ENCODE assay signal across 8 cellular contexts in the genomic region with DNA sequence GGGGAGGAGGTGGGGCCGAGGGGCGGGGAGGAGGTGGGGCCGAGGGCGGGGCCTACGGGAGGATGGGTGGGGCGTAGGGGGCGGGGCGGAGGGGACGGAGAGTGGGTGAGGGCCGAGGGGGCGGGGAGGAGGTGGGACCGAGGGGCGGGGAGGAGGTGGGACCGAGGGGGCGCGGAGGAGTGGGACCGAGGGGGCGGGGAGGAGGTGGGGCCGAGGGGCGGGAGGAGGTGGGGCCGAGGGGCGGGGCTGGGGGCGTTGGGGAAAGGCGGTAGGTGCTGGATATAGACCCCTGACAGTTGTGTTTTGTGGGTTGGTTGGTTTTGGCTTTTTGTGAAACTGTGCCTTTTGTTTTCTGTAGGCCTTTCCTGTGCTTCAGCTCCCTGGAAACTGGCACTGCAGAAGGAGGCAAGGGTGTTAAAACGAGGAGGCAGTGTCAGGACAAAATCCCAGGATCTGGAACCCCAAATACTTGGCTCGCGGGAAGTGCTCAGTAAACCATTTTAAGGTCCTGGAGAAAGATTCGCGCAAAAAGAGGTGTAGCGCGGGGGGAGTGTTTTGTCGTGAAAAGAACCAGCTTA. TPM values are rescaled to one million over a fixed set of nuclear protein-coding genes. Genes with fewer than 3 reads are reported as not detected.
DNase-seq lines count a peak whose midpoint lies in the region; ATAC-seq and TF ChIP-seq lines count a peak whose summit lies in the region.

No MANE protein-coding gene starts in this region.

- in situ Hi-C loops in astrocyte of the cerebellum (cut with HindIII; ENCODE audit: low sequenced_read_pairs) = no loop called here

- no peak overlapping the region for H3K9ac ChIP-seq in skeletal muscle satellite cell (ENCODE audit: low read depth, low read length)

- H3K4me2 ChIP-seq in skeletal muscle satellite cell (ENCODE audit: low read length) = peak overlapping the region; percentile 60

- no peaks in the 10 kb centered on the region for H3K9me3 ChIP-seq in iPS-18c (ENCODE audit: control insufficient read depth, insufficient read depth, low read length)
- no peaks in the 10 kb centered on the region for H3K9me3 ChIP-seq in skeletal muscle satellite cell (replicated peaks; ENCODE audit: low read length)

- DNase-seq in AG04449 (ENCODE audit: low read depth, low spot score) (no peak), HFF-Myc (ENCODE audit: extremely low read depth, low read depth) (no peak), astrocyte of the cerebellum (ENCODE audit: low read depth) (peak; percentile 24)

- ATAC-seq in SK-N-SH treated with all-trans-retinoic acid at 6 μM for 48 hours = peak; percentile 38
- ATAC-seq in HG03565 (IDR thresholded peaks at IDR 0.05; ENCODE audit: unreplicated experiment) = no peak
- ATAC-seq in HG02840 (IDR thresholded peaks at IDR 0.05; ENCODE audit: low FRiP score, unreplicated experiment) = no peak

- POLR2A ChIA-PET in AG04449 (lab: Yijun Ruan, JAX) = interaction anchor here (1.2 kb wide), 1 partner anchor 10 kb away, joined by 3 read pairs; no protein-coding TSS in a partner anchor

- CTCF ChIA-PET in AG04449 (lab: Yijun Ruan, JAX) = interaction anchor here (1.6 kb wide), 1 partner anchor 10 kb away, joined by 6 read pairs; the partner anchor contains the start of gene SLC9A6

- peak overlapping the region; percentile 49 for H3K4me3 ChIP-seq in AG04449 (ENCODE audit: low read depth, low read length)
- H3K4me3 ChIP-seq in HFF-Myc (replicated peaks; ENCODE audit: low read depth, low read length) = peak overlapping the region; percentile 22
- H3K4me3 ChIP-seq in astrocyte of the cerebellum (ENCODE audit: low read depth, low read length) = peak overlapping the region; percentile 33
- peak overlapping the region; percentile 41; the same call in 1 of the 2 replicates for H3K4me3 ChIP-seq in iPS-18c (ENCODE audit: insufficient read depth, low read depth, low read length)
- H3K4me3 ChIP-seq in skeletal muscle satellite cell (ENCODE audit: low read length) = peak overlapping the region; percentile 63

- peaks cover 12% of the 10 kb centered on the region for H3K4me1 ChIP-seq in skeletal muscle satellite cell (ENCODE audit: control insufficient read depth, insufficient read depth, low read length)

- no peaks in the 10 kb centered on the region for H3K27me3 ChIP-seq in skeletal muscle satellite cell (ENCODE audit: control insufficient read depth, insufficient read depth, low read length)

- no peaks in the 10 kb centered on the region for H3K36me3 ChIP-seq in skeletal muscle satellite cell (ENCODE audit: insufficient read depth, low read length)

- TF ChIP-seq CTCF in AG04449 (IDR thresholded peaks at IDR 0.05; ENCODE audit: insufficient read depth, low read length, missing control alignments) (no peak), HFF-Myc (IDR thresholded peaks at IDR 0.05; ENCODE audit: low read depth, low read length, missing control alignments) (no peak), astrocyte of the cerebellum (IDR thresholded peaks at IDR 0.05; ENCODE audit: low read depth, low read length, missing control alignments) (no peak)

TF ChIP-seq in SK-N-SH treated with all-trans-retinoic acid at 6 μM for 48 hours, 23 proteins besides CTCF, POLR2A, EP300 and RAD21:
- no peak for TF ChIP-seq ZNF70 (CRISPR knock-in tag; IDR thresholded peaks at IDR 0.05)
- TF ChIP-seq, protein P1, sequence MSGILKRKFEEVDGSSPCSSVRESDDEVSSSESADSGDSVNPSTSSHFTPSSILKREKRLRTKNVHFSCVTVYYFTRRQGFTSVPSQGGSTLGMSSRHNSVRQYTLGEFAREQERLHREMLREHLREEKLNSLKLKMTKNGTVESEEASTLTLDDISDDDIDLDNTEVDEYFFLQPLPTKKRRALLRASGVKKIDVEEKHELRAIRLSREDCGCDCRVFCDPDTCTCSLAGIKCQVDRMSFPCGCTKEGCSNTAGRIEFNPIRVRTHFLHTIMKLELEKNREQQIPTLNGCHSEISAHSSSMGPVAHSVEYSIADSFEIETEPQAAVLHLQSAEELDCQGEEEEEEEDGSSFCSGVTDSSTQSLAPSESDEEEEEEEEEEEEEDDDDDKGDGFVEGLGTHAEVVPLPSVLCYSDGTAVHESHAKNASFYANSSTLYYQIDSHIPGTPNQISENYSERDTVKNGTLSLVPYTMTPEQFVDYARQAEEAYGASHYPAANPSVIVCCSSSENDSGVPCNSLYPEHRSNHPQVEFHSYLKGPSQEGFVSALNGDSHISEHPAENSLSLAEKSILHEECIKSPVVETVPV (CRISPR knock-in tag; IDR thresholded peaks at IDR 0.05) = no peak

RNA-seq across cellular contexts. Expression of gene MMGT1, which starts 0.6 kb away (rescaled TPM):
- total RNA-seq in skeletal muscle satellite cell (2012; rRNA removed) = 20.5 and 22.1 TPM in 2 replicates

RNA-seq across cellular contexts. Expression of gene SLC9A6, which starts 10.9 kb away (rescaled TPM):
- 16.0 and 16.2 TPM in 2 replicates for total RNA-seq in skeletal muscle satellite cell (2012; rRNA removed)
